9 cellular contexts compared by ENCODE assay signal in the genomic region with DNA sequence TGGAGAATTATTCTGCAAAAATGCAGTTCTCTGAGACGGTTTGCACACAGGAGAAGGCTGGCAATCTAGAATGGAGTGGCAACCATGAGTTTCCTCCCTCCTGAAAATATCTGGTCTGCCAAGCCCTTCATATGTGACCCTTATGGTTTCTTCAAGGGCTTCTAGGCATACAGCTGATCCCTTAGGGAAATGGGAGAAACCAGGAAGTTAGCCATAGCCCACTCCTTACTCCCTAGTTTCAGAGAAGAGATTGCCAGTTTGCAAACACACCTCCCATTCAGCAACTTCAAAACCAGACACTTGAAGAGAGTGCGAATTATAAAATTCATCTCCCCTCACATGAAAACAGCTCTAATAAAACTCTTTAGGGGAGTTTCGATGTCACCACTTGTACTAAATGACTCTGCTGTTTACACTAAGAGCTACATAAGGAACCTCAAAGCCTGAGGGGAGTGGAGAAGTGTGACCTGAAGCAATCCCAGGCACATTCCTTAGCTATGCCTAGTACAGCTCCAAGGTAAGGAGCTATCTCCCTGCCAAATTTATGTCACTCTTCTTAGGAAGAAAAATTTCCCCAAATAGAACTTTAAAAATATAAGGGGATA. TPM values are rescaled to one million over a fixed set of nuclear protein-coding genes. Genes with fewer than 3 reads are reported as not detected.
A peak's percentile ranks its signal among the peaks of the same experiment; 100 is the strongest.
DNase-seq lines count a peak whose midpoint lies in the region; ATAC-seq and TF ChIP-seq lines count a peak whose summit lies in the region.
"Had no signal": no experiment of that assay in that cellular context is flagged by ENCODE, and none has a peak within 500 bp of the region (broad histone marks: within the 10 kb centered on the region; RNA-seq: fewer than 3 reads in every experiment).

No MANE protein-coding gene starts in this region.

- peaks cover 0 to 21% (median 13%) of the 10 kb centered on the region in 5 donors for H3K27me3 Mint-ChIP-seq in naive thymus-derived CD4-positive, alpha-beta T cell

- no peak for DNase-seq in ascending aorta (ENCODE audit: low spot score in 2 of 2)
- DNase-seq in iPS-NIHi7 (ENCODE audit: extremely low spot score) = peak; percentile 32
- no peak for DNase-seq in spleen
- no peak for DNase-seq in NCI-H2029 (lab: John Stamatoyannopoulos, UW)
- DNase-seq in UCSD-AML1 (lab: John Stamatoyannopoulos, UW; ENCODE audit: unreplicated experiment) = no peak
- DNase-seq in naive thymus-derived CD4-positive, alpha-beta T cell = no peak
- DNase-seq: T-helper 9 cell had no signal

- CTCF ChIA-PET in naive thymus-derived CD4-positive, alpha-beta T cell (lab: Charles Lee) = interaction anchor here (0.7 kb wide), 1 partner anchor 22 kb away, joined by 3 read pairs; no protein-coding TSS in a partner anchor

- no peak overlapping the region for H3K27ac Mint-ChIP-seq in naive thymus-derived CD4-positive, alpha-beta T cell

- H3K4me3 ChIP-seq in HUES6 (ENCODE audit: low read depth, low read length) (no peak overlapping the region), ascending aorta (peak overlapping the region in 1 of 2 donors; percentile 9), spleen (no peak overlapping the region)
- H3K4me3 ChIP-seq in naive thymus-derived CD4-positive, alpha-beta T cell (ENCODE audit: low read length) = no peak overlapping the region

- intact Hi-C loops in ascending aorta (cut with DNase I) = no loop called here
- intact Hi-C loops in spleen (cut with DNase I; ENCODE audit: low total_unique reads) = no loop called here
- intact Hi-C loops in naive thymus-derived CD4-positive, alpha-beta T cell (cut with micrococcal nuclease) = no loop called here

- H3K27ac ChIP-seq in HUES6 (ENCODE audit: low read depth, low read length) (peak overlapping the region; percentile 29; the same call in 1 of the 2 replicates), ascending aorta (peak overlapping the region; percentile 16 to 43), spleen (peak overlapping the region in 5 of 8 donors; percentile 22 to 39 (median 28))
- H3K27ac ChIP-seq in naive thymus-derived CD4-positive, alpha-beta T cell (ENCODE audit: low read depth, low read length) = no peak overlapping the region

- H3K4me3 Mint-ChIP-seq in naive thymus-derived CD4-positive, alpha-beta T cell = no peak overlapping the region

- H3K36me3 ChIP-seq in HUES6 (ENCODE audit: control insufficient read depth, insufficient read depth, low read length) (no peaks in the 10 kb centered on the region), ascending aorta (no peaks in the 10 kb centered on the region), spleen (no peaks in the 10 kb centered on the region)
- H3K36me3 ChIP-seq in naive thymus-derived CD4-positive, alpha-beta T cell (ENCODE audit: control insufficient read depth in 2 of 3, insufficient read depth in 3 of 3, low read length in 3 of 3) = no peaks in the 10 kb centered on the region

- H3K4me1 ChIP-seq in HUES6 (ENCODE audit: control insufficient read depth, insufficient read depth, low read length) (peaks cover 67% of the 10 kb centered on the region), ascending aorta (peaks cover 0 to 21% of the 10 kb centered on the region in 2 donors), spleen (peaks cover 0 to 54% (median 26%) of the 10 kb centered on the region in 6 donors)
- H3K4me1 ChIP-seq in naive thymus-derived CD4-positive, alpha-beta T cell (ENCODE audit: control insufficient read depth in 2 of 2, insufficient read depth in 2 of 2, low read length in 2 of 2) = no peaks in the 10 kb centered on the region

- no peak for ATAC-seq in naive thymus-derived CD4-positive, alpha-beta T cell
- no peak for ATAC-seq in HG02588 (IDR thresholded peaks at IDR 0.05; ENCODE audit: unreplicated experiment)

- no peaks in the 10 kb centered on the region for H3K36me3 Mint-ChIP-seq in naive thymus-derived CD4-positive, alpha-beta T cell

- no peaks in the 10 kb centered on the region for H3K9me3 Mint-ChIP-seq in naive thymus-derived CD4-positive, alpha-beta T cell

- H3K9ac ChIP-seq in HUES6 (ENCODE audit: low read length) = no peak overlapping the region

- no peak for TF ChIP-seq POLR2A in spleen (IDR thresholded peaks at IDR 0.05)

- peaks cover 0 to 2% (median 0%) of the 10 kb centered on the region in 7 donors for H3K4me1 Mint-ChIP-seq in naive thymus-derived CD4-positive, alpha-beta T cell

- H3K9me3 ChIP-seq in HUES6 (ENCODE audit: control insufficient read depth, insufficient read depth, low read depth, low read length) = no peaks in the 10 kb centered on the region
- no peaks in the 10 kb centered on the region for H3K9me3 ChIP-seq in ascending aorta
- no peaks in the 10 kb centered on the region for H3K9me3 ChIP-seq in spleen
- no peaks in the 10 kb centered on the region for H3K9me3 ChIP-seq in naive thymus-derived CD4-positive, alpha-beta T cell (ENCODE audit: control insufficient read depth in 2 of 3, low read length in 3 of 3)

- WGBS in spleen, 5 donors = 58 to 78% (median 68%) methylated on average over 3 of the region's 3 CpGs

- H3K27me3 ChIP-seq in HUES6 (ENCODE audit: control insufficient read depth, insufficient read depth, low read length) (no peaks in the 10 kb centered on the region), ascending aorta (no peaks in the 10 kb centered on the region), spleen (replicated peaks in 1 of 7) (no peaks in the 10 kb centered on the region)
- H3K27me3 ChIP-seq in naive thymus-derived CD4-positive, alpha-beta T cell (ENCODE audit: control insufficient read depth in 2 of 2, insufficient read depth in 2 of 2, low read length in 2 of 2) = no peaks in the 10 kb centered on the region

- POLR2A ChIA-PET in naive thymus-derived CD4-positive, alpha-beta T cell (lab: Charles Lee) = no interaction called here

- TF ChIP-seq CTCF in ascending aorta (IDR thresholded peaks at IDR 0.05) = no peak
- TF ChIP-seq CTCF in spleen (IDR thresholded peaks at IDR 0.05 in 8 of 11, conservative IDR thresholded peaks at IDR 0.05 in 3 of 11) = no peak

RNA-seq across cellular contexts. Expression of gene LGR4, which starts 8.3 kb away (rescaled TPM):
- 46.8 TPM for total RNA-seq in ascending aorta
- total RNA-seq in spleen = 10 to 100 TPM; 12.3 to 47.2 (median 33.8) TPM
- 1 to 10 TPM; 1.5 to 5.1 (median 1.5) TPM for polyA plus RNA-seq in spleen
- 1 to 10 TPM in 2 of 5 experiments, under 1 TPM in 3; 0.05 to 1.5 (median 0.95) TPM for total RNA-seq in naive thymus-derived CD4-positive, alpha-beta T cell
- polyA plus RNA-seq in naive thymus-derived CD4-positive, alpha-beta T cell = under 1 TPM; 0.05 to 0.07 TPM

RNA-seq across cellular contexts. Expression of gene LIN7C, which starts 42.3 kb away (rescaled TPM):
- total RNA-seq in ascending aorta (15.1 TPM), spleen (10 to 100 TPM; 24.7 to 42.4 (median 31.2) TPM)
- 1 to 10 TPM; 4.8 to 8.9 (median 6.4) TPM for polyA plus RNA-seq in spleen
- 10 to 100 TPM; 21.4 to 31.3 (median 25.4) TPM for total RNA-seq in naive thymus-derived CD4-positive, alpha-beta T cell
- 10 to 100 TPM; 11.5 to 12.9 TPM for polyA plus RNA-seq in naive thymus-derived CD4-positive, alpha-beta T cell

Comparison
In these comparisons a context has a peak if more than half of its experiments do, and no peak if none do; other contexts are left out.
1. RNA of gene LGR4, which starts 8.3 kb away (total RNA-seq): 46.8 TPM in ascending aorta (single experiment) and 12.3 to 47.2 TPM in spleen; 0.05 to 1.5 TPM in naive thymus-derived CD4-positive, alpha-beta T cell; every median in the first group is over 4 times any median in the second.